ENCODE assay signal across 22 cellular contexts in genomic region chr7:50626286-50626685, GRCh38.
"Had no signal": no experiment of that assay in that cellular context is flagged by ENCODE, and none has a peak within 500 bp of the region (broad histone marks: within the 10 kb centered on the region; RNA-seq: fewer than 3 reads in every experiment).

No MANE protein-coding gene starts in this region.

- H3K4me1 ChIP-seq: Peyer's patch, SJCRH30 had no signal

- H3K9me3 ChIP-seq: Peyer's patch, SJCRH30, SK-N-SH had no signal

- H3K4me3 ChIP-seq: Peyer's patch, SJCRH30 had no signal

- H3K27ac ChIP-seq: KMS-11, Peyer's patch, RWPE1, SJCRH30 had no signal

- H3K9ac ChIP-seq: KMS-11, SK-N-SH had no signal

- H3K36me3 ChIP-seq: SJCRH30 had no signal

- H3K27me3 ChIP-seq: Peyer's patch had no signal

- DNase-seq: activated B cell treated with CpG ODN at 0.5 μM for 24 hours; activated CD4-positive, alpha-beta T cell treated with anti-CD3 and anti-CD28 coated beads for 1 hour; activated CD4-positive, alpha-beta T cell treated with anti-CD3 and anti-CD28 coated beads, Interleukin-2, amount 10 ng/mL, durations not matched to agents 24 days and 14 days; activated CD4-positive, alpha-beta T cell treated with anti-CD3 and anti-CD28 coated beads, Interleukin-2, amount 50 U/mL, for 48 hours; activated gamma-delta T cell; activated naive CD4-positive, alpha-beta T cell treated with anti-CD3 and anti-CD28 coated beads for 36 hours; activated T-cell treated with anti-CD3 and anti-CD28 coated beads for 4 hours; amygdala; central memory CD4-positive, alpha-beta T cell; NCI-H1092; NCI-H1436; NCI-H1930; NCI-H345; NCI-H510A treated with DMSO at 0.1 percent for 48 hours; Peyer's patch; Right ventricle myocardium superior; SJCRH30; SK-N-SH; T-helper 9 cell had no signal

- ATAC-seq: activated T-helper 17 cell treated with anti-CD3 and anti-CD28 coated beads, Interleukin-2, amount 50 U/mL, for 72 hours had no signal
